13 cellular contexts compared by ENCODE assay signal in the genomic region with DNA sequence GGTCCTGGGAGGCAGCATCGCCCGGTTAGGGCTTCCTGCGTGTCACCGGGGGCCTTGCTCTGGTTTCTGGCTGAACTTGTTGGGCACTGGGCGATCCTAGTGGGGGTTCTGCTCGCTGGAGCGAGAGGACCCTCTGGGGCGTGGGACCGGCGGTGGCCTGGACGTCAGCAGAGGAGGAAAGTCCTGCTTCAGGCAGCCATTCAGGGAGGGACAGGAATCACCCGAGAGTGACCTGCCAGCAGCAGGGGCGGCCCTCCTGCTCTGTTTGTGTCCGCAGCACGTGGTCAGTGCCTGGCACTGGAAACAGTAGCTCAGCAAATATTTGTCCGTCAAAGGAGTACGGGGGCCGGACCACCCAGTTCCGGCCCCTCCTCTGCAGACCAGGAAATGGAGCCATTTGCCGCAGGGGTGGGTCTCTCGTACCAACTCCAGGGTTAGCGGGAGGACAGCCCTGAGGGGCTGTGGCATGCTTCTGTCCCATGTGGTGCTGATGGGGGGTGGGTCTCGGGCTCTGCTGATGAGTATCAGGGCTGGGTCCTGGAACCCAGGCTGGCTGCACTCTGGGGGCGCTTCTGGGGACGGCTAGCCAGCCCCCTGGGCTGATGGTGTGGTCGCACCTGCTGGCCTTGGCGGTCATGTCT. TPM values are rescaled to one million over a fixed set of nuclear protein-coding genes. Genes with fewer than 3 reads are reported as not detected.
A peak's percentile ranks its signal among the peaks of the same experiment; 100 is the strongest.
DNase-seq lines count a peak whose midpoint lies in the region; ATAC-seq and TF ChIP-seq lines count a peak whose summit lies in the region.
"Had no signal": no experiment of that assay in that cellular context is flagged by ENCODE, and none has a peak within 500 bp of the region (broad histone marks: within the 10 kb centered on the region; RNA-seq: fewer than 3 reads in every experiment).

No MANE protein-coding gene starts in this region.

- ATAC-seq in SK-N-SH treated with all-trans-retinoic acid at 6 μM for 48 hours (no peak), aorta (ENCODE audit: low FRiP score) (peak; percentile 28), GM19455 (IDR thresholded peaks at IDR 0.05; ENCODE audit: unreplicated experiment) (no peak)
- ATAC-seq: A549; activated CD8-positive, alpha-beta T cell treated with anti-CD3 and anti-CD28 coated beads for 36 hours had no signal

- 86% methylated on average over 20 of the region's 27 CpGs for WGBS in SK-N-SH (ENCODE audit: low lambda C conversion rate)
- 86 to 88% methylated on average over 27 of the region's 27 CpGs for WGBS in aorta, 2 donors

- DNase-seq in SK-N-SH = peak; percentile 87
- DNase-seq in right atrium auricular region (ENCODE audit: low spot score) = no peak
- no peak for DNase-seq in aorta
- no peak for DNase-seq in NCI-H1694 treated with DMSO at 0.1 percent for 48 hours (lab: John Stamatoyannopoulos, UW)
- no peak for DNase-seq in GDM1 (lab: John Stamatoyannopoulos, UW)
- DNase-seq: activated CD8-positive, alpha-beta T cell treated with anti-CD3 and anti-CD28 coated beads for 36 hours; activated naive CD4-positive, alpha-beta T cell; islet precursor cell; Peyer's patch had no signal

- H3K4me1 ChIP-seq in SK-N-SH (ENCODE audit: control insufficient read depth in 1 of 2, insufficient read depth in 2 of 2, low read depth in 1 of 2, low read length in 1 of 2) (peaks cover 0 to 31% of the 10 kb centered on the region in 2 experiments; a peak in 1 of 4 replicates), right atrium auricular region (peaks cover 0 to 61% of the 10 kb centered on the region in 2 donors), parathyroid adenoma (peaks cover 8% of the 10 kb centered on the region), aorta (ENCODE audit: control insufficient read depth in 1 of 2, insufficient read depth in 2 of 2, low read length in 2 of 2) (no peaks in the 10 kb centered on the region)
- H3K4me1 ChIP-seq: A549, Peyer's patch had no signal

- H3K9me2 ChIP-seq in SK-N-SH = no peaks in the 10 kb centered on the region

- TF ChIP-seq RAD21 in SK-N-SH (IDR thresholded peaks at IDR 0.05; ENCODE audit: low read length) = no peak

- H3K9ac ChIP-seq in SK-N-SH (no peak overlapping the region), parathyroid adenoma (no peak overlapping the region)

- H3K27me3 ChIP-seq in SK-N-SH (ENCODE audit: insufficient read depth) (no peaks in the 10 kb centered on the region), right atrium auricular region (no peaks in the 10 kb centered on the region), parathyroid adenoma (ENCODE audit: control insufficient read depth, insufficient read depth, low read length) (no peaks in the 10 kb centered on the region), aorta (ENCODE audit: control insufficient read depth in 1 of 2, insufficient read depth in 2 of 2, low read length in 1 of 2) (no peaks in the 10 kb centered on the region)
- H3K27me3 ChIP-seq: Peyer's patch had no signal

- H3F3A ChIP-seq in SK-N-SH (replicated peaks; ENCODE audit: insufficient read depth) = no peaks in the 10 kb centered on the region

- POLR2A ChIA-PET in SK-N-SH (lab: Yijun Ruan, JAX) = no interaction called here

- TF ChIP-seq EP300 in SK-N-SH (IDR thresholded peaks at IDR 0.05; ENCODE audit: borderline replicate concordance in 1 of 2, low read depth in 1 of 2, low read length in 1 of 2) = no peak

- no peak overlapping the region for H3K4me3 ChIP-seq in SK-N-SH (ENCODE audit: low read depth in 2 of 2, low read length in 1 of 2)
- no peak overlapping the region for H3K4me3 ChIP-seq in right atrium auricular region
- no peak overlapping the region for H3K4me3 ChIP-seq in parathyroid adenoma (ENCODE audit: low read depth, low read length)
- no peak overlapping the region for H3K4me3 ChIP-seq in aorta (ENCODE audit: low read length in 2 of 2)
- H3K4me3 ChIP-seq: A549, Peyer's patch had no signal

- H4K20me1 ChIP-seq in SK-N-SH (ENCODE audit: insufficient read depth) = 0 out of 2 replicates have a peak, but pooled peaks cover 3% of the 10 kb centered on the region

- H3K36me3 ChIP-seq in SK-N-SH (replicated peaks in 1 of 2; ENCODE audit: control insufficient read depth in 1 of 2, insufficient read depth in 2 of 2, low read length in 1 of 2) = peaks cover 0 to 10% of the 10 kb centered on the region in 2 experiments
- peaks cover 20% of the 10 kb centered on the region for H3K36me3 ChIP-seq in right atrium auricular region
- H3K36me3 ChIP-seq in parathyroid adenoma (ENCODE audit: control insufficient read depth, insufficient read depth, low read length) = no peaks in the 10 kb centered on the region
- no peaks in the 10 kb centered on the region for H3K36me3 ChIP-seq in aorta (ENCODE audit: control insufficient read depth in 1 of 2, insufficient read depth in 2 of 2, low read length in 1 of 2)

- TF ChIP-seq CTCF in SK-N-SH (IDR thresholded peaks at IDR 0.05) = no peak
- no peak for TF ChIP-seq CTCF in right atrium auricular region (IDR thresholded peaks at IDR 0.05)
- TF ChIP-seq CTCF in parathyroid adenoma (IDR thresholded peaks at IDR 0.05) = no peak

- intact Hi-C loops in aorta (cut with DNase I) = no loop called here

- CTCF ChIA-PET in SK-N-SH (lab: Yijun Ruan, JAX) = interaction anchor here (1.0 to 14.2 kb wide), 3 partner anchors 18 to 59 kb away, joined by 3 to 188 read pairs (median 4); no protein-coding TSS in a partner anchor

- no peaks in the 10 kb centered on the region for H3K9me3 ChIP-seq in SK-N-SH
- no peaks in the 10 kb centered on the region for H3K9me3 ChIP-seq in right atrium auricular region
- H3K9me3 ChIP-seq in parathyroid adenoma (ENCODE audit: control insufficient read depth, low read length) = no peaks in the 10 kb centered on the region
- H3K9me3 ChIP-seq in aorta (ENCODE audit: control insufficient read depth, low read length) = no peaks in the 10 kb centered on the region
- H3K9me3 ChIP-seq: A549, Peyer's patch had no signal

- H3K79me2 ChIP-seq in SK-N-SH (ENCODE audit: insufficient read depth) (no peaks in the 10 kb centered on the region), parathyroid adenoma (peaks cover 2% of the 10 kb centered on the region)

- H2AFZ ChIP-seq in SK-N-SH (ENCODE audit: low read depth) (no peak overlapping the region), parathyroid adenoma (peak overlapping the region; percentile 74)

- no peak overlapping the region for H3K4me2 ChIP-seq in SK-N-SH
- H3K4me2 ChIP-seq in parathyroid adenoma (ENCODE audit: low read length) = no peak overlapping the region
- H3K4me2 ChIP-seq: A549 had no signal

- H3K27ac ChIP-seq in SK-N-SH (ENCODE audit: low read depth in 2 of 2, low read length in 1 of 2) = peak overlapping the region in 1 of 2 experiments; percentile 40; a peak in 1 of 4 replicates
- peak overlapping the region; percentile 85 to 91 for H3K27ac ChIP-seq in right atrium auricular region
- H3K27ac ChIP-seq in parathyroid adenoma = peak overlapping the region; percentile 34
- H3K27ac ChIP-seq in aorta (ENCODE audit: low read depth in 1 of 2, low read length in 2 of 2) = no peak overlapping the region
- H3K27ac ChIP-seq: A549 had no signal

TF ChIP-seq in SK-N-SH, 30 proteins besides CTCF, POLR2A, EP300 and RAD21:
- TF ChIP-seq GATA2 (CRISPR knock-in tag; IDR thresholded peaks at IDR 0.05) (peak; percentile 73), CHD2 (IDR thresholded peaks at IDR 0.05; ENCODE audit: low read length, partially characterized antibody) (no peak)

TF ChIP-seq in SK-N-SH treated with all-trans-retinoic acid at 6 μM for 48 hours, 23 proteins besides CTCF, POLR2A, EP300 and RAD21 (continues in another document):
- TF ChIP-seq TOX (CRISPR knock-in tag; IDR thresholded peaks at IDR 0.05; ENCODE audit: borderline replicate concordance) = no peak
- TF ChIP-seq ARNTL (CRISPR knock-in tag; IDR thresholded peaks at IDR 0.05; ENCODE audit: borderline replicate concordance, low read depth) = no peak
- TF ChIP-seq BACH2 (CRISPR knock-in tag; IDR thresholded peaks at IDR 0.05; ENCODE audit: borderline replicate concordance) = no peak
- TF ChIP-seq, protein P1, sequence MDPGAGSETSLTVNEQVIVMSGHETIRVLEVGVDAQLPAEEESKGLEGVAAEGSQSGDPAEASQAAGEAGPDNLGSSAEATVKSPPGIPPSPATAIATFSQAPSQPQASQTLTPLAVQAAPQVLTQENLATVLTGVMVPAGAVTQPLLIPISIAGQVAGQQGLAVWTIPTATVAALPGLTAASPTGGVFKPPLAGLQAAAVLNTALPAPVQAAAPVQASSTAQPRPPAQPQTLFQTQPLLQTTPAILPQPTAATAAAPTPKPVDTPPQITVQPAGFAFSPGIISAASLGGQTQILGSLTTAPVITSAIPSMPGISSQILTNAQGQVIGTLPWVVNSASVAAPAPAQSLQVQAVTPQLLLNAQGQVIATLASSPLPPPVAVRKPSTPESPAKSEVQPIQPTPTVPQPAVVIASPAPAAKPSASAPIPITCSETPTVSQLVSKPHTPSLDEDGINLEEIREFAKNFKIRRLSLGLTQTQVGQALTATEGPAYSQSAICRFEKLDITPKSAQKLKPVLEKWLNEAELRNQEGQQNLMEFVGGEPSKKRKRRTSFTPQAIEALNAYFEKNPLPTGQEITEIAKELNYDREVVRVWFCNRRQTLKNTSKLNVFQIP (CRISPR knock-in tag; IDR thresholded peaks at IDR 0.05; ENCODE audit: borderline replicate concordance, low read depth) = no peak
- no peak for TF ChIP-seq CSDC2 (CRISPR knock-in tag; IDR thresholded peaks at IDR 0.05)
- TF ChIP-seq GLIS3 (CRISPR knock-in tag; IDR thresholded peaks at IDR 0.05) = no peak
- no peak for TF ChIP-seq ZC3H10 (CRISPR knock-in tag; IDR thresholded peaks at IDR 0.05)
- TF ChIP-seq OSR1 (CRISPR knock-in tag; IDR thresholded peaks at IDR 0.05) = no peak
- no peak for TF ChIP-seq ZNF565 (CRISPR knock-in tag; conservative IDR thresholded peaks at IDR 0.05; ENCODE audit: low read depth)
- TF ChIP-seq ZFP30 (CRISPR knock-in tag; IDR thresholded peaks at IDR 0.05) = no peak

RNA-seq across cellular contexts. Expression of a gene that starts 48.3 kb away (rescaled TPM):
- 15.5 and 19.8 TPM in 2 replicates for polyA plus RNA-seq in SK-N-SH (2012; rRNA removed)
- polyA plus RNA-seq in SK-N-SH (2012; cell fraction: cytosol; rRNA removed) = 10.3 and 14.6 TPM in 2 replicates
- polyA plus RNA-seq in SK-N-SH (2012; cell fraction: nucleus; rRNA removed) = 39.2 and 39.3 TPM in 2 replicates
- total RNA-seq in right atrium auricular region = 10 to 100 TPM; 27.9 to 36.5 TPM
- total RNA-seq in aorta = 10 to 100 TPM; 19.2 to 23.7 TPM
- polyA plus RNA-seq in aorta = 1 to 10 TPM; 1.7 to 9.5 TPM

Comparison
In these comparisons a context has a peak if more than half of its experiments do, and no peak if none do; other contexts are left out.
1. H3K27ac ChIP-seq: peak in right atrium auricular region (2 of 2) and parathyroid adenoma (single experiment); none in aorta (0 of 2).